29 cellular contexts compared by ENCODE assay signal in genomic region chr3:19295208-19295607, GRCh38.
"Had no signal": no experiment of that assay in that cellular context is flagged by ENCODE, and none has a peak within 500 bp of the region (broad histone marks: within the 10 kb centered on the region; RNA-seq: fewer than 3 reads in every experiment).

No MANE protein-coding gene starts in this region.

- H3K4me3 ChIP-seq: colonic mucosa, coronary artery, dorsolateral prefrontal cortex, esophagus muscularis mucosa, esophagus squamous epithelium, gastrocnemius medialis, gastroesophageal sphincter, heart left ventricle, heart right ventricle had no signal

- H3K9me3 Mint-ChIP-seq: endodermal cell had no signal

- H3K27me3 ChIP-seq: colonic mucosa, esophagus muscularis mucosa, esophagus squamous epithelium, foreskin keratinocyte, gastrocnemius medialis, gastroesophageal sphincter, heart left ventricle had no signal

- H3K27ac ChIP-seq: colonic mucosa, coronary artery, dorsolateral prefrontal cortex, epithelial cell of prostate, esophagus muscularis mucosa, esophagus squamous epithelium, foreskin keratinocyte, gastrocnemius medialis, gastroesophageal sphincter, heart left ventricle, heart right ventricle had no signal

- H3K27me3 Mint-ChIP-seq: dendritic cell treated with granulocyte-macrophage colony-stimulating factor and Interleukin-4, amounts not matched to agents 40 ng/mL and 50 ng/mL, for 4 days; effector memory CD8-positive, alpha-beta T cell had no signal

- FAIRE-seq: colon, endometrium, endothelial cell of umbilical vein, frontal cortex had no signal

- H3K36me3 ChIP-seq: colonic mucosa, esophagus muscularis mucosa, esophagus squamous epithelium, gastrocnemius medialis, gastroesophageal sphincter, heart left ventricle, heart right ventricle had no signal

- H3K4me1 ChIP-seq: colonic mucosa, esophagus muscularis mucosa, esophagus squamous epithelium, foreskin keratinocyte, gastrocnemius medialis, gastroesophageal sphincter, heart left ventricle, heart right ventricle had no signal

- H3K4me3 Mint-ChIP-seq: dendritic cell treated with granulocyte-macrophage colony-stimulating factor and Interleukin-4, amounts not matched to agents 40 ng/mL and 50 ng/mL, for 4 days; effector memory CD8-positive, alpha-beta T cell; endodermal cell had no signal

- DNase-seq: colonic mucosa; cortex of kidney; dermis blood vessel endothelial cell; dorsolateral prefrontal cortex; effector CD4-positive, alpha-beta T cell; effector CD8-positive, alpha-beta T cell; effector memory CD4-positive, alpha-beta T cell; effector memory CD8-positive, alpha-beta T cell; endodermal cell; erythroblast; esophagus squamous epithelium; foreskin fibroblast; foreskin keratinocyte; foreskin melanocyte; gastrocnemius medialis; glutamatergic neuron; head of caudate nucleus; heart left ventricle; heart right ventricle had no signal

- H3K9me3 ChIP-seq: colonic mucosa, esophagus muscularis mucosa, esophagus squamous epithelium, gastrocnemius medialis, gastroesophageal sphincter, heart left ventricle, heart right ventricle had no signal

- H3K27ac Mint-ChIP-seq: dendritic cell treated with granulocyte-macrophage colony-stimulating factor and Interleukin-4, amounts not matched to agents 40 ng/mL and 50 ng/mL, for 4 days; effector memory CD8-positive, alpha-beta T cell; endodermal cell had no signal

- ATAC-seq: effector memory CD8-positive, alpha-beta T cell; esophagus mucosa; foreskin keratinocyte; gastrocnemius medialis; gastroesophageal sphincter; heart left ventricle; heart right ventricle had no signal
